ENCODE assay signal across 1 cellular context in the genomic region with DNA sequence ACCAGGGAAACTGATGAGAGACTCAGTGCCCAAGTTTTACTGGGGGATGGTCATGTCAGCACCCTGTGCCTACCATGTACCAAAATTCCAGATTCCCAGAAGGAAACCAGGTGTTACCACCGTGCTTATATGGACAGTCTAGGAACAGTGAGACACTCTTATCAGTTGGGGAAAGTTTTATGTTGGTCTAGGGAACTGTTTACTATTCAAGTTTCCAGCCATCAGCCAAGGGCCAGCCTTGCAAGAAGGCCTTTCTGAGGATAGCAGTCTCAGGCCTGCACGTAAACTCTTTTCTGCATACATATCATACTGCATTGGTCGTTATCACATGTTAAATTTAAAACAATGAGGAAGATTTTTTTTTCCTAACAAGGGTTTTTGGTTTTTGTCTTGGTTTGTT.
TF ChIP-seq lines count a peak whose summit lies in the region.

No MANE protein-coding gene starts in this region.

TF ChIP-seq in K562, 482 proteins besides CTCF, POLR2A, EP300 and RAD21:
- TF ChIP-seq ZNF124 (CRISPR knock-in tag; IDR thresholded peaks at IDR 0.05), result no peak
- TF ChIP-seq, protein P1, sequence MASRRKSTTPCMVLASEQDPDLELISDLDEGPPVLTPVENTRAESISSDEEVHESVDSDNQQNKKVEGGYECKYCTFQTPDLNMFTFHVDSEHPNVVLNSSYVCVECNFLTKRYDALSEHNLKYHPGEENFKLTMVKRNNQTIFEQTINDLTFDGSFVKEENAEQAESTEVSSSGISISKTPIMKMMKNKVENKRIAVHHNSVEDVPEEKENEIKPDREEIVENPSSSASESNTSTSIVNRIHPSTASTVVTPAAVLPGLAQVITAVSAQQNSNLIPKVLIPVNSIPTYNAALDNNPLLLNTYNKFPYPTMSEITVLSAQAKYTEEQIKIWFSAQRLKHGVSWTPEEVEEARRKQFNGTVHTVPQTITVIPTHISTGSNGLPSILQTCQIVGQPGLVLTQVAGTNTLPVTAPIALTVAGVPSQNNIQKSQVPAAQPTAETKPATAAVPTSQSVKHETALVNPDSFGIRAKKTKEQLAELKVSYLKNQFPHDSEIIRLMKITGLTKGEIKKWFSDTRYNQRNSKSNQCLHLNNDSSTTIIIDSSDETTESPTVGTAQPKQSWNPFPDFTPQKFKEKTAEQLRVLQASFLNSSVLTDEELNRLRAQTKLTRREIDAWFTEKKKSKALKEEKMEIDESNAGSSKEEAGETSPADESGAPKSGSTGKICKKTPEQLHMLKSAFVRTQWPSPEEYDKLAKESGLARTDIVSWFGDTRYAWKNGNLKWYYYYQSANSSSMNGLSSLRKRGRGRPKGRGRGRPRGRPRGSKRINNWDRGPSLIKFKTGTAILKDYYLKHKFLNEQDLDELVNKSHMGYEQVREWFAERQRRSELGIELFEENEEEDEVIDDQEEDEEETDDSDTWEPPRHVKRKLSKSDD (conservative IDR thresholded peaks at IDR 0.05; ENCODE audit: low read length), result no peak
- TF ChIP-seq, protein P2, sequence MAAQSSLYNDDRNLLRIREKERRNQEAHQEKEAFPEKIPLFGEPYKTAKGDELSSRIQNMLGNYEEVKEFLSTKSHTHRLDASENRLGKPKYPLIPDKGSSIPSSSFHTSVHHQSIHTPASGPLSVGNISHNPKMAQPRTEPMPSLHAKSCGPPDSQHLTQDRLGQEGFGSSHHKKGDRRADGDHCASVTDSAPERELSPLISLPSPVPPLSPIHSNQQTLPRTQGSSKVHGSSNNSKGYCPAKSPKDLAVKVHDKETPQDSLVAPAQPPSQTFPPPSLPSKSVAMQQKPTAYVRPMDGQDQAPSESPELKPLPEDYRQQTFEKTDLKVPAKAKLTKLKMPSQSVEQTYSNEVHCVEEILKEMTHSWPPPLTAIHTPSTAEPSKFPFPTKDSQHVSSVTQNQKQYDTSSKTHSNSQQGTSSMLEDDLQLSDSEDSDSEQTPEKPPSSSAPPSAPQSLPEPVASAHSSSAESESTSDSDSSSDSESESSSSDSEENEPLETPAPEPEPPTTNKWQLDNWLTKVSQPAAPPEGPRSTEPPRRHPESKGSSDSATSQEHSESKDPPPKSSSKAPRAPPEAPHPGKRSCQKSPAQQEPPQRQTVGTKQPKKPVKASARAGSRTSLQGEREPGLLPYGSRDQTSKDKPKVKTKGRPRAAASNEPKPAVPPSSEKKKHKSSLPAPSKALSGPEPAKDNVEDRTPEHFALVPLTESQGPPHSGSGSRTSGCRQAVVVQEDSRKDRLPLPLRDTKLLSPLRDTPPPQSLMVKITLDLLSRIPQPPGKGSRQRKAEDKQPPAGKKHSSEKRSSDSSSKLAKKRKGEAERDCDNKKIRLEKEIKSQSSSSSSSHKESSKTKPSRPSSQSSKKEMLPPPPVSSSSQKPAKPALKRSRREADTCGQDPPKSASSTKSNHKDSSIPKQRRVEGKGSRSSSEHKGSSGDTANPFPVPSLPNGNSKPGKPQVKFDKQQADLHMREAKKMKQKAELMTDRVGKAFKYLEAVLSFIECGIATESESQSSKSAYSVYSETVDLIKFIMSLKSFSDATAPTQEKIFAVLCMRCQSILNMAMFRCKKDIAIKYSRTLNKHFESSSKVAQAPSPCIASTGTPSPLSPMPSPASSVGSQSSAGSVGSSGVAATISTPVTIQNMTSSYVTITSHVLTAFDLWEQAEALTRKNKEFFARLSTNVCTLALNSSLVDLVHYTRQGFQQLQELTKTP (IDR thresholded peaks at IDR 0.05; ENCODE audit: low read depth in 1 of 2, partially characterized antibody in 2 of 2), result no peak
